Comparison of ENCODE assay signal across 8 cellular contexts in genomic region chr18:26091047-26091630, GRCh38. TPM values are rescaled to one million over a fixed set of nuclear protein-coding genes. Genes with fewer than 3 reads are reported as not detected.
DNase-seq lines count a peak whose midpoint lies in the region; ATAC-seq, FAIRE-seq and TF ChIP-seq lines count a peak whose summit lies in the region.

No MANE protein-coding gene starts in this region.

- H3K27me3 Mint-ChIP-seq in nephron (ENCODE audit: low read depth): no peaks in the 10 kb centered on the region

- H3K9me3 Mint-ChIP-seq in nephron: no peaks in the 10 kb centered on the region

- H3K36me3 Mint-ChIP-seq in nephron (ENCODE audit: low read depth): peaks cover 8% of the 10 kb centered on the region

- peak overlapping the region; percentile 95 to 99 (median 97) for H3K27ac Mint-ChIP-seq in nephron

- peaks cover 35% of the 10 kb centered on the region for H3K4me1 Mint-ChIP-seq in nephron

- POLR2A ChIA-PET in GM10248 (lab: Yijun Ruan, JAX): no interaction called here

- CTCF ChIA-PET in GM10248 (lab: Yijun Ruan, JAX): no interaction called here

- no peak for FAIRE-seq in frontal cortex (lab: Jason Lieb, UNC)

- peak overlapping the region; percentile 94 to 97 (median 94) for H3K4me3 Mint-ChIP-seq in nephron

- TF ChIP-seq CTCF in GM10248 (IDR thresholded peaks at IDR 0.05; ENCODE audit: control extremely low read depth, extremely low read depth, low read depth, missing control alignments) (no peak), nephron (IDR thresholded peaks at IDR 0.05; ENCODE audit: unreplicated experiment in 3 of 3) (no peak)

- peak; percentile 41 for ATAC-seq in GM21381 (IDR thresholded peaks at IDR 0.05; ENCODE audit: unreplicated experiment)
- peak; percentile 38 for ATAC-seq in HG03571 (IDR thresholded peaks at IDR 0.05; ENCODE audit: unreplicated experiment)

- peak overlapping the region; percentile 93 for H3K27ac ChIP-seq in epithelial cell of prostate

- DNase-seq in GM10248 (ENCODE audit: extremely low spot score) (peak; percentile 66), SW 1271 (lab: John Stamatoyannopoulos, UW) (peak; percentile 78 to 91), epithelial cell of prostate (ENCODE audit: low read depth, low spot score) (no peak), OCI-M2 (lab: John Stamatoyannopoulos, UW; ENCODE audit: unreplicated experiment) (no peak), frontal cortex (ENCODE audit: low spot score in 2 of 2) (no peak)

RNA-seq across cellular contexts. Expression of gene SS18, which starts 0.7 kb away (rescaled TPM):
- 49.3 TPM for total RNA-seq in frontal cortex

RNA-seq across cellular contexts. Expression of gene PSMA8, which starts 42.5 kb away (rescaled TPM):
- not detected for total RNA-seq in frontal cortex

Comparison
In these comparisons a context has a peak if more than half of its experiments do, and no peak if none do; other contexts are left out.
1. DNase-seq: peak in GM10248 (single experiment) and SW 1271 (2 of 2); none in epithelial cell of prostate (single experiment), OCI-M2 (single experiment) and frontal cortex (0 of 2).